ENCODE assay signal across 12 cellular contexts in the genomic region with DNA sequence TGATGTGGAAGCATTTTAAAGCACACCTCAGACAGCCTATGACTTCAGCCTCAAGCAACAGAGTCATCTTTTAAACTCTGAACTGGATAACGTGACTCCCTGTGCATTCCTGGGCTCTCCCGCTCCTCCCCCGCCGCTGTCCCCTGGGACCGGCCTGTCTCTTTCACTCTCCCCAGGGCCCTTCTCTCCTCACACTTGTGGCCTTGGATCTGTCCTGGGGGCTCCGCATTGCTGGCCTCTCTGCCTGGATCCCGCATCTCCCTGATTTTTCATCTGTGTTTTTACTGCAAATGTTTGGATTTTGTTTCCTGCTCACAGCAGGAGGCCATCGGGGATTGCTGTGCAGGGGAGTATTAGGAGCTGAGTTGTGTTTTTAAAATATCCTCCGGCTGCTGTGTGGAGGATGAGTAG. TPM values are rescaled to one million over a fixed set of nuclear protein-coding genes. Genes with fewer than 3 reads are reported as not detected.
A peak's percentile ranks its signal among the peaks of the same experiment; 100 is the strongest.
DNase-seq lines count a peak whose midpoint lies in the region; ATAC-seq and TF ChIP-seq lines count a peak whose summit lies in the region.
"Had no signal": no experiment of that assay in that cellular context is flagged by ENCODE, and none has a peak within 500 bp of the region (broad histone marks: within the 10 kb centered on the region; RNA-seq: fewer than 3 reads in every experiment).

No MANE protein-coding gene starts in this region.

- H3K27me3 ChIP-seq in spleen (replicated peaks in 1 of 7) = no peaks in the 10 kb centered on the region
- H3K27me3 ChIP-seq: heart right ventricle had no signal

- peak; percentile 38 for ATAC-seq in left ventricle myocardium superior
- ATAC-seq in GM21367 (IDR thresholded peaks at IDR 0.05; ENCODE audit: unreplicated experiment) = no peak

- peak; percentile 56 for DNase-seq in ELF-1 (ENCODE audit: low read depth, low spot score)
- peak; percentile 57 for DNase-seq in left ventricle myocardium superior
- no peak for DNase-seq in spleen
- DNase-seq in NCI-H2171 (lab: John Stamatoyannopoulos, UW) = no peak
- no peak for DNase-seq in central memory CD4-positive, alpha-beta T cell
- no peak for DNase-seq in GF-D8 (lab: John Stamatoyannopoulos, UW)
- DNase-seq: activated naive CD8-positive, alpha-beta T cell treated with anti-CD3 and anti-CD28 coated beads for 36 hours; NCI-H524; substantia nigra had no signal

- H3K36me3 ChIP-seq in spleen = peaks cover 0 to 14% (median 7%) of the 10 kb centered on the region in 6 donors

- intact Hi-C loops in left ventricle myocardium superior (cut with micrococcal nuclease) = loop anchor here (5.0 to 10.0 kb wide), 3 partner anchors 41 to 188 kb away; no protein-coding TSS in a partner anchor
- intact Hi-C loops in spleen (cut with DNase I; ENCODE audit: low total_unique reads) = loop anchor here (2.0 to 5.0 kb wide), 2 partner anchors 40 to 191 kb away; no protein-coding TSS in a partner anchor

- H3K4me3 ChIP-seq in spleen = no peak overlapping the region

- WGBS in spleen, 5 donors = 74 to 82% (median 79%) methylated on average over 9 of the region's 9 CpGs

- peaks cover 0 to 18% (median 10%) of the 10 kb centered on the region in 6 donors for H3K4me1 ChIP-seq in spleen

- H3K27ac ChIP-seq in VCaP = peak overlapping the region; percentile 54; the same call in 1 of the 2 replicates
- peak overlapping the region in 5 of 8 donors; percentile 36 to 50 (median 41) for H3K27ac ChIP-seq in spleen

- no peak for TF ChIP-seq POLR2A in spleen (IDR thresholded peaks at IDR 0.05)

- no peak for TF ChIP-seq CTCF in VCaP (conservative IDR thresholded peaks at IDR 0.05)
- TF ChIP-seq CTCF in spleen (IDR thresholded peaks at IDR 0.05 in 8 of 11, conservative IDR thresholded peaks at IDR 0.05 in 3 of 11) = no peak

- H3K9me3 ChIP-seq in spleen = peaks cover 0 to 5% (median 0%) of the 10 kb centered on the region in 8 donors

RNA-seq across cellular contexts. Expression of gene C11orf24, which starts 15.4 kb away (rescaled TPM):
- total RNA-seq in left ventricle myocardium superior (23.9 TPM), spleen (10 to 100 TPM; 17.4 to 36.0 (median 25.9) TPM)
- polyA plus RNA-seq in spleen = 10 to 100 TPM; 15.9 to 22.1 (median 17.9) TPM

RNA-seq across cellular contexts. Expression of gene KMT5B, which starts 43.2 kb away (rescaled TPM):
- total RNA-seq in left ventricle myocardium superior = 30.4 TPM
- 10 to 100 TPM; 39.6 to 52.8 (median 42.3) TPM for total RNA-seq in spleen
- polyA plus RNA-seq in spleen = 10 to 100 TPM; 12.3 to 16.7 (median 15.7) TPM

RNA-seq across cellular contexts. Expression of gene LRP5, which starts 56.1 kb away (rescaled TPM):
- 64.8 TPM for total RNA-seq in left ventricle myocardium superior
- total RNA-seq in spleen = 10 to 100 TPM; 11.6 to 21.8 (median 17.8) TPM
- 1 to 10 TPM; 3.9 to 7.2 (median 5.6) TPM for polyA plus RNA-seq in spleen

Comparison
In these comparisons a context has a peak if more than half of its experiments do, and no peak if none do; other contexts are left out.
1. DNase-seq: peak in ELF-1 (single experiment) and left ventricle myocardium superior (single experiment); none in spleen (single experiment), NCI-H2171 (single experiment), central memory CD4-positive, alpha-beta T cell (single experiment) and GF-D8 (single experiment).